16 cellular contexts compared by ENCODE assay signal in the genomic region with DNA sequence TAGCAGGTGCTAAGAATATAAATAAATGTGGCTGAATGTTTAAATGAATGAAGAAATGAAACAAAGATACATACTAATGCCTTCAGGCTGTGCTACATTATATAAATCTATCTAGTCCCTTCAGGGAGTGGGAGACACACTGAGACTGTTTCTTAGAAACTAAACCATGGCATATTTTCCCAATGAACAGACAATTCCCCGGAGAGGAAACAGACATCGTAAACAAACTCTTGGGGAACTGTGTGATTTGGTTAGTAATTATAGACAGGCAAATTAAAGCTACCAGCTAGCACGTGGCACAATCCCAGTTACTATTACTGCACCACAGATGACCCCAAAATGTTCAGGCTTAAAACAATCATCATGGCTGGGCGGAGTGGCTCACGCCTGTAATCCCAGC.
"Had no signal": no experiment of that assay in that cellular context is flagged by ENCODE, and none has a peak within 500 bp of the region (broad histone marks: within the 10 kb centered on the region; RNA-seq: fewer than 3 reads in every experiment).

No MANE protein-coding gene starts in this region.

- H3K4me1 ChIP-seq: parathyroid adenoma had no signal

- H3K9ac ChIP-seq: parathyroid adenoma had no signal

- DNase-seq: activated CD4-positive, CD25-positive, alpha-beta regulatory T cell treated with anti-CD3 and anti-CD28 coated beads, Interleukin-2, amount 50 U/mL, for 72 hours; activated naive CD4-positive, alpha-beta T cell treated with anti-CD3 and anti-CD28 coated beads, Interleukin-2, amount 10 ng/mL, durations not matched to agents 7 days and 5 days; activated T-cell treated with anti-CD3 and anti-CD28 coated beads for 4 hours; foreskin fibroblast; glutamatergic neuron; hypothalamus; kidney glomerular epithelial cell; left ventricle myocardium superior; natural killer cell; stimulated activated CD4-positive, alpha-beta T cell treated with anti-CD3 and anti-CD28 coated beads, Interleukin-12 subunit alpha, Interleukin-12 subunit beta, amount 100 ng/mL, for 4 hours; stimulated activated CD4-positive, alpha-beta T cell treated with anti-CD3 and anti-CD28 coated beads, Interleukin-2, amount 100 ng/mL, for 24 hours had no signal

- H3K36me3 ChIP-seq: cardiac muscle cell, neutrophil had no signal

- ATAC-seq: left ventricle myocardium superior, natural killer cell had no signal

- H3K27me3 ChIP-seq: cardiac muscle cell had no signal

- FAIRE-seq: astrocyte, urothelium cell line had no signal

- H3K79me2 ChIP-seq: parathyroid adenoma had no signal

- H2AFZ ChIP-seq: parathyroid adenoma had no signal

- H3K4me3 ChIP-seq: cardiac muscle cell had no signal

- H3K27ac ChIP-seq: cardiac muscle cell, neutrophil, parathyroid adenoma had no signal

- H3K9me3 ChIP-seq: neutrophil had no signal
